In the genomic region with DNA sequence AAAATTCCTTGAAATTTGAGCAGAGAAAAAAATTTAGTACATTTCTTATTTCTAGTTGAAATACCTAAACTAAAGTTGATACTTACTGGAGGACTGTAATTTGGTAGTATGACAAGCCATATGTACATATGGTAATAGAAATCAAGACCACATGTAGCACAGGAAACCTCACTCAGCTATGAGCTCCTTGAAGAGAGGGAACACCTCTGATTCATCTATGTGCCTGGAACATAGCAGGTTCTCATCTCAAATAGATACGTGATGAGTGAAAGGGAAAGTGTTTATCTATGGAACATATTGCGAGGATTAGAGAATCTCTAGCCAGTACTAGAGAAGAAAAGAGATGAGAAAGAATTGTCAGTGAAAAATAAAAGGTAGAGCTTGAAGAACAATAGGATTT, we compare ENCODE assay signal across 21 cellular contexts. TPM values are rescaled to one million over a fixed set of nuclear protein-coding genes. Genes with fewer than 3 reads are reported as not detected.
DNase-seq lines count a peak whose midpoint lies in the region; ATAC-seq and TF ChIP-seq lines count a peak whose summit lies in the region.
"Had no signal": no experiment of that assay in that cellular context is flagged by ENCODE, and none has a peak within 500 bp of the region (broad histone marks: within the 10 kb centered on the region; RNA-seq: fewer than 3 reads in every experiment).

No MANE protein-coding gene starts in this region.

- H3K23ac ChIP-seq in mesenchymal stem cell (ENCODE audit: low read length in 2 of 2) = no peak overlapping the region

- no peak overlapping the region for H2BK120ac ChIP-seq in mesenchymal stem cell (ENCODE audit: low read depth, low read length)

- TF ChIP-seq CTCF in HFF-Myc (IDR thresholded peaks at IDR 0.05; ENCODE audit: low read depth, low read length, missing control alignments) = no peak

- H4K8ac ChIP-seq in mesenchymal stem cell (ENCODE audit: low read length) = no peak overlapping the region

- no peaks in the 10 kb centered on the region for H3K9me3 ChIP-seq in mesenchymal stem cell (ENCODE audit: control insufficient read depth, low read length)
- H3K9me3 ChIP-seq: stomach, upper lobe of right lung had no signal

- peaks cover 25% of the 10 kb centered on the region for H3K4me1 Mint-ChIP-seq in activated naive CD8-positive, alpha-beta T cell treated with anti-CD3 and anti-CD28 coated beads, Interleukin-2, amount 50 U/mL, for 24 hours
- peaks cover 28% of the 10 kb centered on the region for H3K4me1 Mint-ChIP-seq in stimulated activated naive CD8-positive, alpha-beta T cell treated with anti-CD3 and anti-CD28 coated beads, Interleukin-15, Interleukin-2, amounts not matched to agents 100 ng/mL and 50 ng/mL, for 24 hours (ENCODE audit: low read depth)

- no peaks in the 10 kb centered on the region for H3K27me3 Mint-ChIP-seq in activated naive CD8-positive, alpha-beta T cell treated with anti-CD3 and anti-CD28 coated beads, Interleukin-2, amount 50 U/mL, for 24 hours
- no peaks in the 10 kb centered on the region for H3K27me3 Mint-ChIP-seq in stimulated activated naive CD8-positive, alpha-beta T cell treated with anti-CD3 and anti-CD28 coated beads, Interleukin-15, Interleukin-2, amounts not matched to agents 100 ng/mL and 50 ng/mL, for 24 hours

- no peaks in the 10 kb centered on the region for H3K27me3 ChIP-seq in mesenchymal stem cell (ENCODE audit: control insufficient read depth in 1 of 2, insufficient read depth in 1 of 2, low read length in 2 of 2)
- H3K27me3 ChIP-seq: brain microvascular endothelial cell, hepatocyte, stomach, upper lobe of right lung had no signal

- peak; percentile 99 for ATAC-seq in activated naive CD8-positive, alpha-beta T cell treated with anti-CD3 and anti-CD28 coated beads, Interleukin-2, amount 50 U/mL, for 24 hours
- no peak for ATAC-seq in GM19324 (IDR thresholded peaks at IDR 0.05; ENCODE audit: low FRiP score, unreplicated experiment)
- ATAC-seq: right cardiac atrium, upper lobe of right lung had no signal

- H3K27ac Mint-ChIP-seq in activated naive CD8-positive, alpha-beta T cell treated with anti-CD3 and anti-CD28 coated beads, Interleukin-2, amount 50 U/mL, for 24 hours = peak overlapping the region; percentile 84
- peak overlapping the region; percentile 95 for H3K27ac Mint-ChIP-seq in stimulated activated naive CD8-positive, alpha-beta T cell treated with anti-CD3 and anti-CD28 coated beads, Interleukin-15, Interleukin-2, amounts not matched to agents 100 ng/mL and 50 ng/mL, for 24 hours

- no peak overlapping the region for H2BK5ac ChIP-seq in mesenchymal stem cell (ENCODE audit: low read depth, low read length, poor library complexity, severe bottlenecking)

- no peak overlapping the region for H4K91ac ChIP-seq in mesenchymal stem cell (ENCODE audit: low read length)

- no peak overlapping the region for H3K9ac ChIP-seq in mesenchymal stem cell (ENCODE audit: low read length)

- no peak overlapping the region for H3K4ac ChIP-seq in mesenchymal stem cell (ENCODE audit: low read depth in 1 of 2, low read length in 2 of 2)

- H3K18ac ChIP-seq in mesenchymal stem cell (ENCODE audit: low read depth in 1 of 2, low read length in 2 of 2) = no peak overlapping the region

- no peak overlapping the region for H2AK5ac ChIP-seq in mesenchymal stem cell (ENCODE audit: low read length, severe bottlenecking)

- H3K4me2 ChIP-seq in mesenchymal stem cell (ENCODE audit: low read length, poor library complexity, severe bottlenecking) = no peak overlapping the region
- H3K4me2 ChIP-seq: hepatocyte had no signal

- H3K4me1 ChIP-seq in mesenchymal stem cell (ENCODE audit: control insufficient read depth, insufficient read depth, low read depth, low read length) = peaks cover 4% of the 10 kb centered on the region
- H3K4me1 ChIP-seq: stomach, upper lobe of right lung had no signal

- H3K4me3 ChIP-seq in HFF-Myc (replicated peaks; ENCODE audit: low read depth, low read length) = no peak overlapping the region
- H3K4me3 ChIP-seq in mesenchymal stem cell (ENCODE audit: insufficient read depth in 1 of 2, low read depth in 1 of 2, low read length in 2 of 2) = no peak overlapping the region
- H3K4me3 ChIP-seq: hepatocyte, lung, stomach, upper lobe of right lung had no signal

- H2AFZ ChIP-seq in mesenchymal stem cell (ENCODE audit: low read depth, low read length) = no peak overlapping the region
- H2AFZ ChIP-seq: hepatocyte had no signal

- WGBS in mesenchymal stem cell = 94% methylated on average over 2 of the region's 2 CpGs

- H3K36me3 ChIP-seq in mesenchymal stem cell (ENCODE audit: control insufficient read depth in 1 of 2, insufficient read depth in 2 of 2, low read depth in 1 of 2, low read length in 2 of 2) = peaks cover 8 to 85% of the 10 kb centered on the region in 2 experiments

- H3K9me3 Mint-ChIP-seq in activated naive CD8-positive, alpha-beta T cell treated with anti-CD3 and anti-CD28 coated beads, Interleukin-2, amount 50 U/mL, for 24 hours = no peaks in the 10 kb centered on the region
- no peaks in the 10 kb centered on the region for H3K9me3 Mint-ChIP-seq in stimulated activated naive CD8-positive, alpha-beta T cell treated with anti-CD3 and anti-CD28 coated beads, Interleukin-15, Interleukin-2, amounts not matched to agents 100 ng/mL and 50 ng/mL, for 24 hours

- no peak overlapping the region for H3K14ac ChIP-seq in mesenchymal stem cell (ENCODE audit: low read length in 2 of 2)

- no peak overlapping the region for H2BK15ac ChIP-seq in mesenchymal stem cell (ENCODE audit: low read depth, poor library complexity, severe bottlenecking)

- no peak overlapping the region for H3K27ac ChIP-seq in mesenchymal stem cell (ENCODE audit: low read length, poor library complexity, severe bottlenecking)
- H3K27ac ChIP-seq: brain microvascular endothelial cell, hepatocyte, stomach, upper lobe of right lung had no signal

- no peaks in the 10 kb centered on the region for H3K79me1 ChIP-seq in mesenchymal stem cell (replicated peaks; ENCODE audit: low read length, poor library complexity, severe bottlenecking)

- peak overlapping the region; percentile 7 for H3K4me3 Mint-ChIP-seq in activated naive CD8-positive, alpha-beta T cell treated with anti-CD3 and anti-CD28 coated beads, Interleukin-2, amount 50 U/mL, for 24 hours
- H3K4me3 Mint-ChIP-seq in stimulated activated naive CD8-positive, alpha-beta T cell treated with anti-CD3 and anti-CD28 coated beads, Interleukin-15, Interleukin-2, amounts not matched to agents 100 ng/mL and 50 ng/mL, for 24 hours = peak overlapping the region; percentile 38

- no peak overlapping the region for H2BK12ac ChIP-seq in mesenchymal stem cell (ENCODE audit: low read length in 2 of 2)

- peaks cover 77% of the 10 kb centered on the region for H3K36me3 Mint-ChIP-seq in activated naive CD8-positive, alpha-beta T cell treated with anti-CD3 and anti-CD28 coated beads, Interleukin-2, amount 50 U/mL, for 24 hours (ENCODE audit: low read depth)
- H3K36me3 Mint-ChIP-seq in stimulated activated naive CD8-positive, alpha-beta T cell treated with anti-CD3 and anti-CD28 coated beads, Interleukin-15, Interleukin-2, amounts not matched to agents 100 ng/mL and 50 ng/mL, for 24 hours (ENCODE audit: low read depth) = peaks cover 89% of the 10 kb centered on the region

- DNase-seq in stimulated activated CD4-positive, alpha-beta T cell treated with anti-CD3 and anti-CD28 coated beads, Interleukin-1b, Interleukin-23, amount 100 ng/mL, for 48 hours = peak; percentile 8
- DNase-seq in stimulated activated CD4-positive, alpha-beta T cell treated with anti-CD3 and anti-CD28 coated beads, Interleukin-4, amount 100 ng/mL, for 1 hour = no peak
- peak; percentile 54 for DNase-seq in HFF-Myc (ENCODE audit: extremely low read depth, low read depth)
- DNase-seq in activated naive CD8-positive, alpha-beta T cell treated with anti-CD3 and anti-CD28 coated beads, Interleukin-2, amount 50 U/mL, for 24 hours = no peak
- no peak for DNase-seq in activated effector memory CD4-positive, alpha-beta T cell treated with Interleukin-2 at 50 U/mL for 16 hours
- no peak for DNase-seq in mesenchymal stem cell
- DNase-seq: activated gamma-delta T cell treated with Interleukin-2 at 50 U/mL for 16 hours, brain microvascular endothelial cell, cortex of kidney, DND-41, islet precursor cell, NCI-H1417, NCI-H524, occipital lobe, right cardiac atrium, stomach, upper lobe of right lung had no signal

RNA-seq across cellular contexts. Expression of gene GNG4, which starts 47.9 kb away (rescaled TPM):
- polyA plus RNA-seq in mesenchymal stem cell (2013, experiment 1 of 2) = 0.07 TPM
- polyA plus RNA-seq in mesenchymal stem cell (2013, experiment 2 of 2) = 0.14 TPM

Comparison
In these comparisons a context has a peak if more than half of its experiments do, and no peak if none do; other contexts are left out.
1. DNase-seq: peak in stimulated activated CD4-positive, alpha-beta T cell treated with anti-CD3 and anti-CD28 coated beads, Interleukin-1b, Interleukin-23, amount 100 ng/mL, for 48 hours (single experiment) and HFF-Myc (single experiment); none in stimulated activated CD4-positive, alpha-beta T cell treated with anti-CD3 and anti-CD28 coated beads, Interleukin-4, amount 100 ng/mL, for 1 hour (single experiment), activated naive CD8-positive, alpha-beta T cell treated with anti-CD3 and anti-CD28 coated beads, Interleukin-2, amount 50 U/mL, for 24 hours (single experiment), activated effector memory CD4-positive, alpha-beta T cell treated with Interleukin-2 at 50 U/mL for 16 hours (single experiment) and mesenchymal stem cell (single experiment).